In the genomic region with DNA sequence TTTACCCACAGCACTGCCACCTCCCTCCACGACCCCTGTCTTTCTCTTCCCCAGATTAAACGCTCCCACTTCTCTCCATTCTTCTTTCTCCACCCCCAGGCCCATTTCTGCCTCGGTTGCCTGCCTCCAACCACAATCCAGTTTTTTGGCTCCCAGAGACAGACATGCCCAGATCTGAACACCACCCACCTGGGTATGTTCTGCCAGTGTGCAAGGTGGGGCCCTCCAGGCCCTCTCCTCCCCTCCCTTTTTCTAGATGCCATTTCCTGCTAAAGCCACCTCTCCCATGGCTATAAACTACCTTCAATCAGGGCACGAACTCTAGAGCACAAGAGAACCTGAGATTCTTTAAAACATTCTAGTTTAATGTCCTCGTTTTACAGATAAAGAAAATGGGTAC, we compare ENCODE assay signal across 16 cellular contexts.
A peak's percentile ranks its signal among the peaks of the same experiment; 100 is the strongest.
DNase-seq lines count a peak whose midpoint lies in the region; ATAC-seq and TF ChIP-seq lines count a peak whose summit lies in the region.
"Had no signal": no experiment of that assay in that cellular context is flagged by ENCODE, and none has a peak within 500 bp of the region (broad histone marks: within the 10 kb centered on the region; RNA-seq: fewer than 3 reads in every experiment).

No MANE protein-coding gene starts in this region.

- H3K4me3 ChIP-seq in BLaER1 (no peak overlapping the region), mucosa of rectum (ENCODE audit: low read length in 2 of 2) (no peak overlapping the region), vagina (no peak overlapping the region)
- H3K4me3 ChIP-seq: MG63, psoas muscle had no signal

- no peaks in the 10 kb centered on the region for H3K9me3 Mint-ChIP-seq in Calu3 (ENCODE audit: low read depth, unreplicated experiment)
- H3K9me3 Mint-ChIP-seq in activated naive CD8-positive, alpha-beta T cell treated with anti-CD3 and anti-CD28 coated beads for 36 hours = peaks cover 4% of the 10 kb centered on the region

- CTCF ChIA-PET in Calu3 (lab: Charles Lee) = interaction anchor here (0.6 kb wide), 1 partner anchor 18 kb away, joined by 3 read pairs; no protein-coding TSS in a partner anchor

- 0 out of 2 replicates have a peak overlapping the region, but pooled peaks have one; percentile 17 for H3K4me2 ChIP-seq in BLaER1

- H4K20me1 ChIP-seq in BLaER1 = peaks cover 6% of the 10 kb centered on the region; the same call in 1 of the 2 replicates

- TF ChIP-seq CTCF in Calu3 (IDR thresholded peaks at IDR 0.05; ENCODE audit: unreplicated experiment) (no peak), vagina (IDR thresholded peaks at IDR 0.05) (no peak)

- no peaks in the 10 kb centered on the region for H3K27me3 ChIP-seq in BLaER1
- H3K27me3 ChIP-seq in mucosa of rectum (ENCODE audit: control insufficient read depth in 2 of 2, insufficient read depth in 2 of 2, low read length in 2 of 2) = no peaks in the 10 kb centered on the region
- no peaks in the 10 kb centered on the region for H3K27me3 ChIP-seq in vagina
- H3K27me3 ChIP-seq: MG63 had no signal

- no TSS peak for BruUV-seq in Calu3 (replicated peaks; lab: Mats Ljungman, UMichigan)

- peaks cover 50% of the 10 kb centered on the region for H3K4me1 Mint-ChIP-seq in Calu3 (ENCODE audit: low read depth, unreplicated experiment)
- H3K4me1 Mint-ChIP-seq in activated naive CD8-positive, alpha-beta T cell treated with anti-CD3 and anti-CD28 coated beads for 36 hours = peaks cover 61% of the 10 kb centered on the region

- no peak overlapping the region for H3K9ac ChIP-seq in BLaER1
- peak overlapping the region in 1 of 2 donors; percentile 31 for H3K9ac ChIP-seq in mucosa of rectum (ENCODE audit: low read depth in 1 of 2, low read length in 2 of 2)

- H3K9me3 ChIP-seq in BLaER1 = no peaks in the 10 kb centered on the region
- no peaks in the 10 kb centered on the region for H3K9me3 ChIP-seq in mucosa of rectum (ENCODE audit: control insufficient read depth in 2 of 2, low read length in 2 of 2)
- no peaks in the 10 kb centered on the region for H3K9me3 ChIP-seq in vagina
- H3K9me3 ChIP-seq: MG63, psoas muscle had no signal

- H3K27ac ChIP-seq in BLaER1 (no peak overlapping the region), mucosa of rectum (ENCODE audit: low read depth in 2 of 2, low read length in 2 of 2) (peak overlapping the region; percentile 68 to 71), vagina (no peak overlapping the region)
- H3K27ac ChIP-seq: psoas muscle had no signal

- intact Hi-C loops in Calu3 (cut with micrococcal nuclease; ENCODE audit: unreplicated experiment) = no loop called here
- intact Hi-C loops in vagina (cut with DNase I) = no loop called here

- H3K27me3 Mint-ChIP-seq in Calu3 (ENCODE audit: unreplicated experiment) = no peaks in the 10 kb centered on the region
- no peaks in the 10 kb centered on the region for H3K27me3 Mint-ChIP-seq in activated naive CD8-positive, alpha-beta T cell treated with anti-CD3 and anti-CD28 coated beads for 36 hours

- H3K4me1 ChIP-seq in BLaER1 (peaks cover 45% of the 10 kb centered on the region), mucosa of rectum (ENCODE audit: control insufficient read depth in 2 of 2, insufficient read depth in 2 of 2, low read length in 2 of 2) (peaks cover 21 to 26% of the 10 kb centered on the region in 2 donors), vagina (peaks cover 34% of the 10 kb centered on the region)

- peak overlapping the region; percentile 24 for H3K27ac Mint-ChIP-seq in Calu3 (ENCODE audit: unreplicated experiment)
- peak overlapping the region; percentile 75 for H3K27ac Mint-ChIP-seq in activated naive CD8-positive, alpha-beta T cell treated with anti-CD3 and anti-CD28 coated beads for 36 hours

- peaks cover 14% of the 10 kb centered on the region for H3K36me3 Mint-ChIP-seq in Calu3 (ENCODE audit: insufficient read depth, unreplicated experiment)
- H3K36me3 Mint-ChIP-seq in activated naive CD8-positive, alpha-beta T cell treated with anti-CD3 and anti-CD28 coated beads for 36 hours = peaks cover 19% of the 10 kb centered on the region

- no peak for TF ChIP-seq POLR2A in vagina (IDR thresholded peaks at IDR 0.05)

- H3K36me3 ChIP-seq in BLaER1 (no peaks in the 10 kb centered on the region), mucosa of rectum (ENCODE audit: control insufficient read depth in 2 of 2, insufficient read depth in 2 of 2, low read length in 2 of 2) (no peaks in the 10 kb centered on the region), vagina (no peaks in the 10 kb centered on the region)
- H3K36me3 ChIP-seq: MG63 had no signal

- DNase-seq in Calu3 = no peak
- no peak for DNase-seq in activated naive CD8-positive, alpha-beta T cell treated with anti-CD3 and anti-CD28 coated beads for 36 hours
- no peak for DNase-seq in vagina (ENCODE audit: extremely low spot score in 2 of 2)
- no peak for DNase-seq in activated CD4-positive, CD25-positive, alpha-beta regulatory T cell (lab: John Stamatoyannopoulos, UW)
- DNase-seq: activated gamma-delta T cell, AML-193, DMS79 treated with DMSO at 0.1 percent for 48 hours, MG63, midbrain, NCI-H69, psoas muscle, SW 1271 had no signal

- ATAC-seq in HG02840 (IDR thresholded peaks at IDR 0.05; ENCODE audit: low FRiP score, unreplicated experiment) = no peak
- no peak for ATAC-seq in HG03442 (IDR thresholded peaks at IDR 0.05; ENCODE audit: unreplicated experiment)
- ATAC-seq: psoas muscle had no signal

- no peak overlapping the region for H3K4me3 Mint-ChIP-seq in Calu3 (ENCODE audit: low read depth, unreplicated experiment)
- peak overlapping the region; percentile 70 for H3K4me3 Mint-ChIP-seq in activated naive CD8-positive, alpha-beta T cell treated with anti-CD3 and anti-CD28 coated beads for 36 hours

Comparison
In these comparisons a context has a peak if more than half of its experiments do, and no peak if none do; other contexts are left out.
1. H3K27ac ChIP-seq: peak in mucosa of rectum (2 of 2); none in BLaER1 (single experiment) and vagina (single experiment).